Comparison of ENCODE assay signal across 20 cellular contexts in the genomic region with DNA sequence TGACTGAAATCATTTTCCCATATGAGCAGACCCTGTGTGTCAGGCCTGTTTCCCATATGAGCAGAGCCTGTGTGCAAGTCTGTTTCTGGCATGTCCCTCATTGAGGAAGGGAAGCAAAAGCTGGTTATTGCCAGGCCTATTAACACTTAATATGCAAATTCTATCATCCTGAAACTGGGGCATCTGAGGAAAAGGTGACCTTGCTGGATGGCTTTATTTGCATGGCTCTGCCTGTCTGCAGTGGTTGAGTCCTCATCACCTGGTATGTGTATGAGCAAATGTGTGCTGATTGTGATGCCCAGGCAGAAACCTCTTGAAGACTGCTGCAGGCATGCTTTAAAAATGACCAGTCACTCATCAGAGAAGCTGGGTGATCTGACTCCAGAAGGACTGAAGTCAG. TPM values are rescaled to one million over a fixed set of nuclear protein-coding genes. Genes with fewer than 3 reads are reported as not detected.
"Had no signal": no experiment of that assay in that cellular context is flagged by ENCODE, and none has a peak within 500 bp of the region (broad histone marks: within the 10 kb centered on the region; RNA-seq: fewer than 3 reads in every experiment).

No MANE protein-coding gene starts in this region.

- H3K4me1 ChIP-seq: lower lobe of right lung, tibial artery had no signal

- ATAC-seq: effector memory CD8-positive, alpha-beta T cell; left colon; natural killer cell had no signal

- DNase-seq: activated CD4-positive, alpha-beta T cell treated with anti-CD3 and anti-CD28 coated beads, Interleukin-2, amount 10 ng/mL, durations not matched to agents 24 days and 14 days; activated CD8-positive, alpha-beta memory T cell treated with anti-CD3 and anti-CD28 coated beads for 24 hours; activated CD8-positive, alpha-beta memory T cell treated with anti-CD3 and anti-CD28 coated beads, Interleukin-2, amount 50 U/mL, for 48 hours; activated gamma-delta T cell; effector memory CD8-positive, alpha-beta T cell; foreskin fibroblast; glutamatergic neuron; hippocampal formation; left colon; lower lobe of right lung; natural killer cell; stimulated activated naive CD4-positive, alpha-beta T cell treated with Interleukin-2 at 50 U/mL for 16 hours; substantia nigra; T1000; tibial artery had no signal

- FAIRE-seq: islet of Langerhans had no signal

- H3K27me3 ChIP-seq: neutrophil, tibial artery had no signal

- H3K9me3 ChIP-seq: lower lobe of right lung, neutrophil, tibial artery had no signal

- H3K27ac ChIP-seq: lower lobe of right lung, neutrophil, parathyroid adenoma, tibial artery had no signal

- H3K4me3 ChIP-seq: lower lobe of right lung, tibial artery had no signal

RNA-seq across cellular contexts. Expression of a gene that starts 42.2 kb away (rescaled TPM):
- total RNA-seq: activated CD4-positive, alpha-beta T cell treated with anti-CD3 and anti-CD28 coated beads, Interleukin-2, amount 10 ng/mL, durations not matched to agents 24 days and 14 days; chondrocyte; left colon; lower lobe of right lung; natural killer cell had no signal
- polyA plus RNA-seq: urinary bladder had no signal

RNA-seq across cellular contexts. Expression of a gene that starts 55.8 kb away (rescaled TPM):
- total RNA-seq: activated CD4-positive, alpha-beta T cell treated with anti-CD3 and anti-CD28 coated beads, Interleukin-2, amount 10 ng/mL, durations not matched to agents 24 days and 14 days; chondrocyte; left colon; lower lobe of right lung; natural killer cell had no signal
- polyA plus RNA-seq: urinary bladder had no signal
